ENCODE assay signal across 15 cellular contexts in the genomic region with DNA sequence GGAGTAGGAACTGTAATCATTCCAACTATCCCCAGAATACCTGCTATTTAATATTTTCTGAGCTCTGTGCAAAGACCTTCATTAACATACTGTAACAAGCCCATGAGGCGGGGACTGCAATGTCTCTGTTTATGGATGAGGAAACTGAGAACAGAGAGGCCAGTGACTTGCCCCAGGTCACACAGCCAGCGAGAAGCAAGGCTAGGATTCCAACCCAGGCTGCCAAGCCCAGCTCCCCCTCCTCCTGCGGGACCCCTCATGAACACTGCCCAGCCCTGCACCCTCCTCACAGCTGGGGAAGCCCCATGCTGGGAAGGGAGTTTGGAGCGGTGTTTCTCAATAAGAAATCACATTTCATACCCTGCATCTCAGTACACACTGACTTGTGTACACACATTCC. TPM values are rescaled to one million over a fixed set of nuclear protein-coding genes. Genes with fewer than 3 reads are reported as not detected.
DNase-seq lines count a peak whose midpoint lies in the region; ATAC-seq and TF ChIP-seq lines count a peak whose summit lies in the region.
"Had no signal": no experiment of that assay in that cellular context is flagged by ENCODE, and none has a peak within 500 bp of the region (broad histone marks: within the 10 kb centered on the region; RNA-seq: fewer than 3 reads in every experiment).

No MANE protein-coding gene starts in this region.

- H3K27ac ChIP-seq in HEK293 (ENCODE audit: extremely low read depth, low read depth, low read length) (no peak overlapping the region), gastrocnemius medialis (peak overlapping the region; percentile 36 to 61 (median 50))
- H3K27ac ChIP-seq: 22Rv1, VCaP had no signal

- H3K27me3 ChIP-seq in gastrocnemius medialis: no peaks in the 10 kb centered on the region

- H3K4me3 ChIP-seq in HEK293 (ENCODE audit: low read depth, low read length): no peak overlapping the region
- no peak overlapping the region for H3K4me3 ChIP-seq in gastrocnemius medialis

- no peaks in the 10 kb centered on the region for H3K27me3 Mint-ChIP-seq in T-helper 2 cell treated with Interferon-gamma antibody and Interleukin-4, amounts not matched to agents 5 μg/mL and 100 μg/mL, for 36 hours (ENCODE audit: low read depth)
- H3K27me3 Mint-ChIP-seq in activated T-helper 17 cell treated with anti-CD3 and anti-CD28 coated beads, Interleukin-2, amount 50 U/mL, for 72 hours: no peaks in the 10 kb centered on the region

- peaks cover 4% of the 10 kb centered on the region for H3K9me3 Mint-ChIP-seq in T-helper 2 cell treated with Interferon-gamma antibody and Interleukin-4, amounts not matched to agents 5 μg/mL and 100 μg/mL, for 36 hours
- no peaks in the 10 kb centered on the region for H3K9me3 Mint-ChIP-seq in activated T-helper 17 cell treated with anti-CD3 and anti-CD28 coated beads, Interleukin-2, amount 50 U/mL, for 72 hours

- H3K4me1 ChIP-seq in HEK293 (ENCODE audit: control insufficient read depth, insufficient read depth, low read length) (no peaks in the 10 kb centered on the region), gastrocnemius medialis (peaks cover 0 to 11% of the 10 kb centered on the region in 2 donors)

- CTCF ChIA-PET in HEK293 (lab: Yijun Ruan, JAX): interaction anchor here (0.6 kb wide), 1 partner anchor 1268 kb away, joined by 3 read pairs; no protein-coding TSS in a partner anchor

- intact Hi-C loops in gastrocnemius medialis (cut with DNase I; ENCODE audit: low total_unique reads): no loop called here

- no peak for DNase-seq in T-helper 2 cell treated with Interferon-gamma antibody and Interleukin-4, amounts not matched to agents 5 μg/mL and 100 μg/mL, for 36 hours (ENCODE audit: low spot score)
- DNase-seq in T-helper 2 cell (no peak), gastrocnemius medialis (no peak), kidney glomerular epithelial cell (lab: John Stamatoyannopoulos, UW) (no peak), HCEC 1CT (no peak), OCI-M2 (lab: John Stamatoyannopoulos, UW; ENCODE audit: unreplicated experiment) (no peak)
- DNase-seq: DMS79; NCI-H1105 treated with DMSO at 0.1 percent for 48 hours; NCI-H510A treated with DMSO at 0.1 percent for 48 hours; SHP77; stimulated activated CD4-positive, alpha-beta T cell treated with anti-CD3 and anti-CD28 coated beads, Interleukin-4, amount 100 ng/mL, for 1 hour had no signal

- H3K36me3 ChIP-seq in HEK293 (ENCODE audit: control insufficient read depth in 2 of 2, insufficient read depth in 1 of 2, low read length in 2 of 2): no peaks in the 10 kb centered on the region
- no peaks in the 10 kb centered on the region for H3K36me3 ChIP-seq in gastrocnemius medialis

- peaks cover 27% of the 10 kb centered on the region for H3K4me1 Mint-ChIP-seq in T-helper 2 cell treated with Interferon-gamma antibody and Interleukin-4, amounts not matched to agents 5 μg/mL and 100 μg/mL, for 36 hours (ENCODE audit: low read depth)
- peaks cover 8% of the 10 kb centered on the region for H3K4me1 Mint-ChIP-seq in activated T-helper 17 cell treated with anti-CD3 and anti-CD28 coated beads, Interleukin-2, amount 50 U/mL, for 72 hours

- H3K9me3 ChIP-seq in HEK293 (ENCODE audit: control insufficient read depth, insufficient read depth, low read depth, low read length) (no peaks in the 10 kb centered on the region), gastrocnemius medialis (no peaks in the 10 kb centered on the region)

- H3K27ac Mint-ChIP-seq in T-helper 2 cell treated with Interferon-gamma antibody and Interleukin-4, amounts not matched to agents 5 μg/mL and 100 μg/mL, for 36 hours: no peak overlapping the region
- H3K27ac Mint-ChIP-seq in activated T-helper 17 cell treated with anti-CD3 and anti-CD28 coated beads, Interleukin-2, amount 50 U/mL, for 72 hours: peak overlapping the region; percentile 45

- TF ChIP-seq CTCF in HEK293 (tag by site-specific recombination; IDR thresholded peaks at IDR 0.05): no peak
- TF ChIP-seq CTCF in gastrocnemius medialis (IDR thresholded peaks at IDR 0.05 in 4 of 5, conservative IDR thresholded peaks at IDR 0.05 in 1 of 5): no peak

- TF ChIP-seq POLR2A in gastrocnemius medialis (IDR thresholded peaks at IDR 0.05): no peak

- in situ Hi-C loops in gastrocnemius medialis (cut with MboI; ENCODE audit: low sequenced_read_pairs in 4 of 4): no loop called here

- ATAC-seq in activated T-helper 17 cell treated with anti-CD3 and anti-CD28 coated beads, Interleukin-2, amount 50 U/mL, for 72 hours (replicated peaks): no peak
- ATAC-seq in gastrocnemius medialis: no peak

- POLR2A ChIA-PET in HEK293 (lab: Yijun Ruan, JAX): no interaction called here

- H3K36me3 Mint-ChIP-seq in T-helper 2 cell treated with Interferon-gamma antibody and Interleukin-4, amounts not matched to agents 5 μg/mL and 100 μg/mL, for 36 hours (ENCODE audit: low read depth): peaks cover 24% of the 10 kb centered on the region
- H3K36me3 Mint-ChIP-seq in activated T-helper 17 cell treated with anti-CD3 and anti-CD28 coated beads, Interleukin-2, amount 50 U/mL, for 72 hours (ENCODE audit: low read depth): no peaks in the 10 kb centered on the region

- peak overlapping the region; percentile 48 for H3K4me3 Mint-ChIP-seq in T-helper 2 cell treated with Interferon-gamma antibody and Interleukin-4, amounts not matched to agents 5 μg/mL and 100 μg/mL, for 36 hours
- H3K4me3 Mint-ChIP-seq in activated T-helper 17 cell treated with anti-CD3 and anti-CD28 coated beads, Interleukin-2, amount 50 U/mL, for 72 hours: no peak overlapping the region

TF ChIP-seq in HEK293, 187 proteins besides CTCF, POLR2A, EP300 and RAD21:
- 0 out of 2 replicates have a peak, but pooled peaks have one; percentile 44 for TF ChIP-seq ZNF768 (tag by site-specific recombination; IDR thresholded peaks at IDR 0.05)
- no peak for TF ChIP-seq SP2 (tag by site-specific recombination; IDR thresholded peaks at IDR 0.05)
- TF ChIP-seq GLIS2 (tag by site-specific recombination; IDR thresholded peaks at IDR 0.05): no peak
- TF ChIP-seq ZBTB20 (tag by site-specific recombination; IDR thresholded peaks at IDR 0.05): no peak

RNA-seq across cellular contexts. Expression of gene HVCN1, which starts 10.9 kb away (rescaled TPM):
- 1 to 10 TPM in 1 of 2 donors, under 1 TPM in 1; 0.71 to 1.7 TPM for total RNA-seq in activated T-helper 17 cell treated with anti-CD3 and anti-CD28 coated beads, Interleukin-2, amount 50 U/mL, for 72 hours
- total RNA-seq in gastrocnemius medialis: 1 to 10 TPM; 4.6 to 8.1 (median 5.8) TPM
